12 cellular contexts compared by ENCODE assay signal in the genomic region with DNA sequence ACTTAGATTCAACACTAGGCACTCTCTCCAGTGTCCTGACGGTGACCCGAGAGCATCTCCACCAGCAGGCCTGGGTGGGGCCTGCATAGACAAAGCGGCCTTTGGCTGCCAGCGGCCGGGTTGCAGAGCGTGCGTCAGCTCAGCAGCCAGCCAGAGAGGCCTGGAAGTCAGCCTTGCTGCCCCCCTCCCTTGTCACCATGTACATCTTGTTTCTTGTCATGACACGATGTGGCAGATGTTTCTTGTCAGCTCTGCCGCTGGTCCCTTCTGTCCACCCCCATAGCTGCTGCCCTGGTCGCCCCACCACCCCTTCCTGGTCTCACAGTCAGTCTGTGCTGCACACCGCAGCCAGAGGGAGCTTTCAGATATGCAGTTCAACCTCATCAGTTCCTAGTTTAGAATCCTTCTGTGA. TPM values are rescaled to one million over a fixed set of nuclear protein-coding genes. Genes with fewer than 3 reads are reported as not detected.
DNase-seq lines count a peak whose midpoint lies in the region; ATAC-seq and TF ChIP-seq lines count a peak whose summit lies in the region.
"Had no signal": no experiment of that assay in that cellular context is flagged by ENCODE, and none has a peak within 500 bp of the region (broad histone marks: within the 10 kb centered on the region; RNA-seq: fewer than 3 reads in every experiment).

No MANE protein-coding gene starts in this region.

- H3K4me1 Mint-ChIP-seq in activated T-helper 17 cell treated with anti-CD3 and anti-CD28 coated beads, Interleukin-2, amount 50 U/mL, for 72 hours, result no peaks in the 10 kb centered on the region
- H3K4me1 Mint-ChIP-seq: B cell had no signal

- no peaks in the 10 kb centered on the region for H3K36me3 Mint-ChIP-seq in activated T-helper 17 cell treated with anti-CD3 and anti-CD28 coated beads, Interleukin-2, amount 50 U/mL, for 72 hours (ENCODE audit: low read depth)

- H3K27ac Mint-ChIP-seq in activated T-helper 17 cell treated with anti-CD3 and anti-CD28 coated beads, Interleukin-2, amount 50 U/mL, for 72 hours, result no peak overlapping the region
- H3K27ac Mint-ChIP-seq: B cell; T-helper 1 cell treated with Interleukin-12 subunit alpha and Interleukin-12 subunit beta and Interleukin-4 antibody, amounts not matched to agents 30 μg/mL and 1 μg/mL, for 36 hours had no signal

- H3K9me3 Mint-ChIP-seq in activated T-helper 17 cell treated with anti-CD3 and anti-CD28 coated beads, Interleukin-2, amount 50 U/mL, for 72 hours, result no peaks in the 10 kb centered on the region
- H3K9me3 Mint-ChIP-seq: T-helper 1 cell treated with Interleukin-12 subunit alpha and Interleukin-12 subunit beta and Interleukin-4 antibody, amounts not matched to agents 30 μg/mL and 1 μg/mL, for 36 hours had no signal

- no peak overlapping the region for H3K4me3 Mint-ChIP-seq in activated T-helper 17 cell treated with anti-CD3 and anti-CD28 coated beads, Interleukin-2, amount 50 U/mL, for 72 hours
- H3K4me3 Mint-ChIP-seq: B cell; T-helper 1 cell treated with Interleukin-12 subunit alpha and Interleukin-12 subunit beta and Interleukin-4 antibody, amounts not matched to agents 30 μg/mL and 1 μg/mL, for 36 hours had no signal

- DNase-seq in AG09309 (ENCODE audit: low read depth) (no peak), amygdala (lab: John Stamatoyannopoulos, UW) (peak in 38 of 56 donors; percentile 9 to 71 (median 38)), cardiac septum (ENCODE audit: low spot score) (peak; percentile 87), occipital lobe (lab: John Stamatoyannopoulos, UW) (peak; percentile 40), H4 (ENCODE audit: low spot score) (no peak), GDM1 (lab: John Stamatoyannopoulos, UW) (no peak)
- DNase-seq: NCI-H2171; stimulated activated CD8-positive, alpha-beta memory T cell treated with anti-CD3 and anti-CD28 coated beads, Interleukin-4, amount 100 ng/mL, for 48 hours had no signal

- intact Hi-C loops in cardiac septum (cut with DNase I), result no loop called here

- H3K4me3 ChIP-seq in AG09309 (ENCODE audit: control insufficient read depth, low read depth, low read length), result no peak overlapping the region

- TF ChIP-seq CTCF in AG09309 (IDR thresholded peaks at IDR 0.05; ENCODE audit: control insufficient read depth, insufficient read depth, low read depth, low read length, missing control alignments), result peak; percentile 45

- ATAC-seq in GM19397 (IDR thresholded peaks at IDR 0.05; ENCODE audit: unreplicated experiment), result no peak
- no peak for ATAC-seq in activated T-helper 17 cell treated with anti-CD3 and anti-CD28 coated beads, Interleukin-2, amount 50 U/mL, for 72 hours (replicated peaks)

- peaks cover 6% of the 10 kb centered on the region for H3K27me3 Mint-ChIP-seq in activated T-helper 17 cell treated with anti-CD3 and anti-CD28 coated beads, Interleukin-2, amount 50 U/mL, for 72 hours

RNA-seq across cellular contexts. Expression of a gene that starts 33.1 kb away (rescaled TPM):
- total RNA-seq in cardiac septum, result 89.6 TPM
- total RNA-seq in occipital lobe, result 6.6 TPM
- 0.37 and 1.7 TPM in 2 replicates for total RNA-seq in H4 (2014; rRNA removed; shearing (Covaris generic))
- total RNA-seq in activated T-helper 17 cell treated with anti-CD3 and anti-CD28 coated beads, Interleukin-2, amount 50 U/mL, for 72 hours, result 10 to 100 TPM; 21.5 to 82.9 TPM

RNA-seq across cellular contexts. Expression of a gene that starts 59.2 kb away (rescaled TPM):
- total RNA-seq in cardiac septum, result 21.2 TPM
- 2.5 TPM for total RNA-seq in occipital lobe
- 0.14 TPM in 1 of 2 replicates, not detected in the other for total RNA-seq in H4 (2014; rRNA removed; shearing (Covaris generic))
- total RNA-seq in activated T-helper 17 cell treated with anti-CD3 and anti-CD28 coated beads, Interleukin-2, amount 50 U/mL, for 72 hours, result 10 to 100 TPM in 1 of 2 donors, 1 to 10 TPM in 1; 5.2 to 11.3 TPM
- total RNA-seq: B cell had no signal

Comparison
In these comparisons a context has a peak if more than half of its experiments do, and no peak if none do; other contexts are left out.
1. DNase-seq: peak in amygdala (38 of 56), cardiac septum (single experiment) and occipital lobe (single experiment); none in AG09309 (single experiment), H4 (single experiment) and GDM1 (single experiment).